9 cellular contexts compared by ENCODE assay signal in genomic region chr16:89712476-89712805, GRCh38. TPM values are rescaled to one million over a fixed set of nuclear protein-coding genes. Genes with fewer than 3 reads are reported as not detected.
A peak's percentile ranks its signal among the peaks of the same experiment; 100 is the strongest.
DNase-seq lines count a peak whose midpoint lies in the region; ATAC-seq lines count a peak whose summit lies in the region.
"Had no signal": no experiment of that assay in that cellular context is flagged by ENCODE, and none has a peak within 500 bp of the region (broad histone marks: within the 10 kb centered on the region; RNA-seq: fewer than 3 reads in every experiment).

No MANE protein-coding gene starts in this region.

- no peaks in the 10 kb centered on the region for H3K9me3 Mint-ChIP-seq in activated naive CD8-positive, alpha-beta T cell (ENCODE audit: low read depth)

- no peak for ATAC-seq in HG02840 (IDR thresholded peaks at IDR 0.05; ENCODE audit: low FRiP score, unreplicated experiment)
- ATAC-seq in left ventricle myocardium superior, result no peak

- DNase-seq in AG20443 (ENCODE audit: low spot score) (peak; percentile 9), HAP-1 (ENCODE audit: low spot score in 2 of 2) (no peak), left kidney (ENCODE audit: low read depth, low spot score) (peak; percentile 51), KG1 (lab: John Stamatoyannopoulos, UW) (no peak), left ventricle myocardium superior (no peak)
- DNase-seq in stimulated activated CD8-positive, alpha-beta memory T cell treated with anti-CD3 and anti-CD28 coated beads, Interleukin-4, amount 100 ng/mL, for 48 hours, result no peak
- DNase-seq: left cardiac atrium had no signal

- peaks cover 4% of the 10 kb centered on the region for H3K4me1 Mint-ChIP-seq in activated naive CD8-positive, alpha-beta T cell (ENCODE audit: low read depth)

- H3K9me3 ChIP-seq in HAP-1, result no peaks in the 10 kb centered on the region

- no peaks in the 10 kb centered on the region for H3K27me3 ChIP-seq in HAP-1 (ENCODE audit: low read depth)

- intact Hi-C loops in left ventricle myocardium superior (cut with micrococcal nuclease), result no loop called here

- peaks cover 36% of the 10 kb centered on the region for H3K36me3 ChIP-seq in HAP-1 (replicated peaks)

- peak overlapping the region; percentile 64 for H3K27ac Mint-ChIP-seq in activated naive CD8-positive, alpha-beta T cell

- peak overlapping the region; percentile 81 for H3K4me3 Mint-ChIP-seq in activated naive CD8-positive, alpha-beta T cell

- H3K4me1 ChIP-seq in HAP-1, result 0 out of 2 replicates have a peak, but pooled peaks cover 3% of the 10 kb centered on the region

- in situ Hi-C loops in HAP-1 (cut with MboI; ENCODE audit: low sequenced_read_pairs), result no loop called here

- H3K36me3 Mint-ChIP-seq in activated naive CD8-positive, alpha-beta T cell, result peaks cover 2% of the 10 kb centered on the region

- H3K27me3 Mint-ChIP-seq in activated naive CD8-positive, alpha-beta T cell, result no peaks in the 10 kb centered on the region

- H3K4me3 ChIP-seq in HAP-1, result peak overlapping the region; percentile 87

RNA-seq across cellular contexts. Expression of gene VPS9D1, which starts 8.3 kb away (rescaled TPM):
- total RNA-seq in left ventricle myocardium superior, result 13.7 TPM

RNA-seq across cellular contexts. Expression of gene ZNF276, which starts 8.9 kb away (rescaled TPM):
- total RNA-seq in left ventricle myocardium superior, result 12.2 TPM

RNA-seq across cellular contexts. Expression of gene SPATA2L, which starts 10.9 kb away (rescaled TPM):
- total RNA-seq in left ventricle myocardium superior, result 2.3 TPM

RNA-seq across cellular contexts. Expression of gene CDK10, which starts 26.0 kb away (rescaled TPM):
- 23.6 TPM for total RNA-seq in left ventricle myocardium superior

RNA-seq across cellular contexts. Expression of gene SPATA33, which starts 54.8 kb away (rescaled TPM):
- total RNA-seq in left ventricle myocardium superior, result 2.6 TPM

Comparison
In these comparisons a context has a peak if more than half of its experiments do, and no peak if none do; other contexts are left out.
1. DNase-seq: peak in AG20443 (single experiment) and left kidney (single experiment); none in HAP-1 (0 of 2), KG1 (single experiment), left ventricle myocardium superior (single experiment) and stimulated activated CD8-positive, alpha-beta memory T cell treated with anti-CD3 and anti-CD28 coated beads, Interleukin-4, amount 100 ng/mL, for 48 hours (single experiment).